In genomic region chr11:329886-330253, GRCh38 we compare ENCODE assay signal across 1 cellular context.
TF ChIP-seq lines count a peak whose summit lies in the region.

No MANE protein-coding gene starts in this region.

TF ChIP-seq in GM23338, 12 proteins besides CTCF, POLR2A, EP300 and RAD21 (continued from another document):
- no peak for TF ChIP-seq ZNF462 (CRISPR knock-in tag; IDR thresholded peaks at IDR 0.05)
- TF ChIP-seq EZH2phosphoT487 (IDR thresholded peaks at IDR 0.05; ENCODE audit: unreplicated experiment): no peak
- TF ChIP-seq JUNB (IDR thresholded peaks at IDR 0.05; ENCODE audit: unreplicated experiment): no peak
- TF ChIP-seq ETS1 (IDR thresholded peaks at IDR 0.05): no peak
- no peak for TF ChIP-seq ZNF114 (CRISPR knock-in tag; IDR thresholded peaks at IDR 0.05)
- TF ChIP-seq STAT1 (IDR thresholded peaks at IDR 0.05; ENCODE audit: unreplicated experiment): no peak
- TF ChIP-seq REST (IDR thresholded peaks at IDR 0.05; ENCODE audit: unreplicated experiment): no peak
- no peak for TF ChIP-seq POLR2AphosphoS5 (IDR thresholded peaks at IDR 0.05; ENCODE audit: low read depth)
- no peak for TF ChIP-seq ZNF331 (CRISPR knock-in tag; IDR thresholded peaks at IDR 0.05; ENCODE audit: low read depth)
- TF ChIP-seq NANOG (IDR thresholded peaks at IDR 0.05; ENCODE audit: borderline replicate concordance): no peak
- no peak for TF ChIP-seq CREB1 (CRISPR knock-in tag; IDR thresholded peaks at IDR 0.05; ENCODE audit: low read depth)
